9 cellular contexts compared by ENCODE assay signal in the genomic region with DNA sequence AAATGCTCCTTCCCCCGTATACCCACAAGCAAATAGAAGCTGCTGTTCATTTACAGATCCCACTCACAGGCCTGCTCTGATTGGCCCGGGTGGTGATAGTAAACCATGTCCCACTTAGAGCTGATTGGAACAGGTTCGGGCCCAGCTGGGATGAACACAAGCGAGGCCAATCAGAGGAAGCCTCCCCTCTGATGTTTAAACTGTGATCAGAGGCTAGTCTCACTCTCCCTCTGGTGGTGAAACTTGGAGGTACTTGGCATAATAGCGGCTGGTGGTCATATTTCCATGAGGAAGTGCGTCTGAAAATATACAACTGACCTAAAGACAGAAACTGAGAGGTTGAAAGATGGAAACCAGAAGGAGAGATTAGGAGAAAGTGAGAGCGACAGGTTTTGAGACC. TPM values are rescaled to one million over a fixed set of nuclear protein-coding genes. Genes with fewer than 3 reads are reported as not detected.
A peak's percentile ranks its signal among the peaks of the same experiment; 100 is the strongest.
DNase-seq lines count a peak whose midpoint lies in the region; ATAC-seq and TF ChIP-seq lines count a peak whose summit lies in the region.
"Had no signal": no experiment of that assay in that cellular context is flagged by ENCODE, and none has a peak within 500 bp of the region (broad histone marks: within the 10 kb centered on the region; RNA-seq: fewer than 3 reads in every experiment).

No MANE protein-coding gene starts in this region.

- no peaks in the 10 kb centered on the region for H3K4me1 Mint-ChIP-seq in WTC11

- CTCF ChIA-PET in WTC11 (lab: Charles Lee): interaction anchor here (0.7 to 1.3 kb wide), 3 partner anchors 9 to 103 kb away, joined by 3 to 15 read pairs (median 5); no protein-coding TSS in a partner anchor

- H3K4me2 ChIP-seq in KMS-11: no peak overlapping the region
- no peak overlapping the region for H3K4me2 ChIP-seq in hepatocyte

- H3K79me2 ChIP-seq in KMS-11 (ENCODE audit: insufficient read depth, low read depth): no peaks in the 10 kb centered on the region
- no peaks in the 10 kb centered on the region for H3K79me2 ChIP-seq in hepatocyte

- H3K9me3 Mint-ChIP-seq in WTC11: peaks cover 4% of the 10 kb centered on the region; the same call in 1 of the 2 replicates
- H3K9me3 Mint-ChIP-seq: dendritic cell treated with granulocyte-macrophage colony-stimulating factor and Interleukin-4, amounts not matched to agents 40 ng/mL and 50 ng/mL, for 4 days had no signal

- H3K27ac ChIP-seq in KMS-11 (no peak overlapping the region), hepatocyte (no peak overlapping the region), transverse colon (no peak overlapping the region)

- H3K9ac ChIP-seq in KMS-11: no peak overlapping the region

- intact Hi-C loops in Right ventricle myocardium inferior (cut with DNase I) (no loop called here), left ventricle myocardium superior (cut with micrococcal nuclease) (no loop called here), transverse colon (cut with DNase I; ENCODE audit: low total_unique reads) (no loop called here)

- WGBS in hepatocyte (ENCODE audit: low lambda C conversion rate, missing lambda C conversion rate): 84% methylated on average over 7 of the region's 7 CpGs
- WGBS in transverse colon (ENCODE audit: low coverage in 1 of 2), 2 donors: 68 to 80% methylated on average over 1 to 7 of the region's 7 CpGs

- no peak for TF ChIP-seq POLR2A in transverse colon (IDR thresholded peaks at IDR 0.05)

- no peak for TF ChIP-seq EP300 in transverse colon (IDR thresholded peaks at IDR 0.05; ENCODE audit: low read depth)

- DNase-seq in Right ventricle myocardium inferior (ENCODE audit: missing footprints): no peak
- no peak for DNase-seq in left ventricle myocardium superior
- DNase-seq in WTC11 (ENCODE audit: low spot score): peak; percentile 58
- peak; percentile 59 for DNase-seq in hepatocyte (ENCODE audit: low spot score)
- DNase-seq in transverse colon: peak; percentile 48
- no peak for DNase-seq in SIG-M5 (lab: John Stamatoyannopoulos, UW)

- H4K20me1 ChIP-seq in KMS-11 (ENCODE audit: insufficient read depth) (no peaks in the 10 kb centered on the region), hepatocyte (ENCODE audit: insufficient read depth, poor library complexity, severe bottlenecking) (no peaks in the 10 kb centered on the region)

- H3K4me1 ChIP-seq in KMS-11 (ENCODE audit: low read depth, poor library complexity, severe bottlenecking): no peaks in the 10 kb centered on the region
- no peaks in the 10 kb centered on the region for H3K4me1 ChIP-seq in hepatocyte (ENCODE audit: insufficient read depth)
- H3K4me1 ChIP-seq in transverse colon: no peaks in the 10 kb centered on the region

- POLR2A ChIA-PET in WTC11 (lab: Charles Lee): no interaction called here

- no peaks in the 10 kb centered on the region for H3K36me3 ChIP-seq in KMS-11 (ENCODE audit: insufficient read depth)
- no peaks in the 10 kb centered on the region for H3K36me3 ChIP-seq in hepatocyte (replicated peaks; ENCODE audit: insufficient read depth, low read depth)
- no peaks in the 10 kb centered on the region for H3K36me3 ChIP-seq in transverse colon

- no peaks in the 10 kb centered on the region for H3K27me3 Mint-ChIP-seq in WTC11 (ENCODE audit: low read depth)
- H3K27me3 Mint-ChIP-seq: dendritic cell treated with granulocyte-macrophage colony-stimulating factor and Interleukin-4, amounts not matched to agents 40 ng/mL and 50 ng/mL, for 4 days had no signal

- H3K27me3 ChIP-seq in KMS-11 (ENCODE audit: insufficient read depth, low read depth) (no peaks in the 10 kb centered on the region), hepatocyte (peaks cover 6% of the 10 kb centered on the region), transverse colon (no peaks in the 10 kb centered on the region)

- in situ Hi-C loops in transverse colon (cut with MboI; ENCODE audit: low pct_ligation_motif_present in 1 of 4, low pct_unique_long_range_greater_than_20kb in 1 of 4, low sequenced_read_pairs in 3 of 4): no loop called here

- H3K4me3 ChIP-seq in KMS-11 (IDR thresholded peaks at IDR 0.05; ENCODE audit: insufficient read depth, low read depth, low read length): no peak overlapping the region
- no peak overlapping the region for H3K4me3 ChIP-seq in hepatocyte
- no peak overlapping the region for H3K4me3 ChIP-seq in transverse colon

- H3K9me3 ChIP-seq in hepatocyte (ENCODE audit: low read depth): no peaks in the 10 kb centered on the region
- no peaks in the 10 kb centered on the region for H3K9me3 ChIP-seq in transverse colon

- ATAC-seq in Right ventricle myocardium inferior (peak; percentile 10), left ventricle myocardium superior (no peak), GM21786 (IDR thresholded peaks at IDR 0.05; ENCODE audit: unreplicated experiment) (peak; percentile 67), WTC11 (peak; percentile 99)

- H2AFZ ChIP-seq in KMS-11 (ENCODE audit: low read depth) (no peak overlapping the region), hepatocyte (no peak overlapping the region)

- H3K36me3 Mint-ChIP-seq in WTC11: no peaks in the 10 kb centered on the region

- TF ChIP-seq CTCF in KMS-11 (conservative IDR thresholded peaks at IDR 0.05; ENCODE audit: low read depth, low read length): peak; percentile 40
- TF ChIP-seq CTCF in WTC11 (IDR thresholded peaks at IDR 0.05): peak; percentile 57
- TF ChIP-seq CTCF in hepatocyte (IDR thresholded peaks at IDR 0.05; ENCODE audit: poor library complexity): peak; percentile 35
- peak; percentile 40 to 78 (median 57) for TF ChIP-seq CTCF in transverse colon (IDR thresholded peaks at IDR 0.05)

- no peak overlapping the region for H3K4me3 Mint-ChIP-seq in WTC11
- H3K4me3 Mint-ChIP-seq: dendritic cell treated with granulocyte-macrophage colony-stimulating factor and Interleukin-4, amounts not matched to agents 40 ng/mL and 50 ng/mL, for 4 days had no signal

- H3K9me2 ChIP-seq in hepatocyte (replicated peaks; ENCODE audit: insufficient read depth): no peaks in the 10 kb centered on the region

- no peak overlapping the region for H3K27ac Mint-ChIP-seq in WTC11
- H3K27ac Mint-ChIP-seq: dendritic cell treated with granulocyte-macrophage colony-stimulating factor and Interleukin-4, amounts not matched to agents 40 ng/mL and 50 ng/mL, for 4 days had no signal

TF ChIP-seq in WTC11, 78 proteins besides CTCF, POLR2A, EP300 and RAD21:
- peak; percentile 88 for TF ChIP-seq NFYB (CRISPR knock-in tag; conservative IDR thresholded peaks at IDR 0.05; ENCODE audit: low read depth)
- no peak for TF ChIP-seq MYBL2 (CRISPR knock-in tag; IDR thresholded peaks at IDR 0.05)
- TF ChIP-seq PREB (CRISPR knock-in tag; IDR thresholded peaks at IDR 0.05; ENCODE audit: borderline replicate concordance): no peak

RNA-seq across cellular contexts. Expression of gene TRPC3, which starts 51.5 kb away (rescaled TPM):
- 0.14 TPM for total RNA-seq in Right ventricle myocardium inferior
- total RNA-seq in left ventricle myocardium superior: 0.25 TPM
- 0.21 to 0.30 TPM (median 0.26 TPM) in 3 replicates for total RNA-seq in WTC11 (2021)
- 2.2 and 2.8 TPM in 2 replicates for total RNA-seq in hepatocyte
- polyA plus RNA-seq in hepatocyte: 1.9 and 2.7 TPM in 2 replicates
- total RNA-seq in transverse colon: 1 to 10 TPM in 3 of 4 donors, not detected in 1; 1.1 to 3.4 (median 1.7) TPM

Comparison
In these comparisons a context has a peak if more than half of its experiments do, and no peak if none do; other contexts are left out.
1. DNase-seq: peak in WTC11 (single experiment), hepatocyte (single experiment) and transverse colon (single experiment); none in Right ventricle myocardium inferior (single experiment), left ventricle myocardium superior (single experiment) and SIG-M5 (single experiment).
2. Peak in every context shown above with its lines, with median percentiles within 50 percentile points of each other: CTCF ChIP-seq.